1 cellular context compared by ENCODE assay signal in genomic region chr4:151833174-151833573, GRCh38.
TF ChIP-seq lines count a peak whose summit lies in the region.

No MANE protein-coding gene starts in this region.

TF ChIP-seq in GM12878, 131 proteins besides CTCF, POLR2A, EP300 and RAD21 (continued from another document):
- TF ChIP-seq SUZ12 (IDR thresholded peaks at IDR 0.05; ENCODE audit: unreplicated experiment) (no peak), DPF2 (IDR thresholded peaks at IDR 0.05) (no peak), ZNF592 (IDR thresholded peaks at IDR 0.05) (no peak), HDAC6 (IDR thresholded peaks at IDR 0.05; ENCODE audit: unreplicated experiment) (no peak), CUX1 (IDR thresholded peaks at IDR 0.05; ENCODE audit: insufficient replicate concordance, low read depth, low read length) (no peak), RELA (IDR thresholded peaks at IDR 0.05; ENCODE audit: borderline replicate concordance, partially characterized antibody) (no peak), BHLHE40 (IDR thresholded peaks at IDR 0.05; ENCODE audit: borderline replicate concordance in 1 of 2, low read depth in 2 of 2, low read length in 1 of 2) (no peak)
